8 cellular contexts compared by ENCODE assay signal in the genomic region with DNA sequence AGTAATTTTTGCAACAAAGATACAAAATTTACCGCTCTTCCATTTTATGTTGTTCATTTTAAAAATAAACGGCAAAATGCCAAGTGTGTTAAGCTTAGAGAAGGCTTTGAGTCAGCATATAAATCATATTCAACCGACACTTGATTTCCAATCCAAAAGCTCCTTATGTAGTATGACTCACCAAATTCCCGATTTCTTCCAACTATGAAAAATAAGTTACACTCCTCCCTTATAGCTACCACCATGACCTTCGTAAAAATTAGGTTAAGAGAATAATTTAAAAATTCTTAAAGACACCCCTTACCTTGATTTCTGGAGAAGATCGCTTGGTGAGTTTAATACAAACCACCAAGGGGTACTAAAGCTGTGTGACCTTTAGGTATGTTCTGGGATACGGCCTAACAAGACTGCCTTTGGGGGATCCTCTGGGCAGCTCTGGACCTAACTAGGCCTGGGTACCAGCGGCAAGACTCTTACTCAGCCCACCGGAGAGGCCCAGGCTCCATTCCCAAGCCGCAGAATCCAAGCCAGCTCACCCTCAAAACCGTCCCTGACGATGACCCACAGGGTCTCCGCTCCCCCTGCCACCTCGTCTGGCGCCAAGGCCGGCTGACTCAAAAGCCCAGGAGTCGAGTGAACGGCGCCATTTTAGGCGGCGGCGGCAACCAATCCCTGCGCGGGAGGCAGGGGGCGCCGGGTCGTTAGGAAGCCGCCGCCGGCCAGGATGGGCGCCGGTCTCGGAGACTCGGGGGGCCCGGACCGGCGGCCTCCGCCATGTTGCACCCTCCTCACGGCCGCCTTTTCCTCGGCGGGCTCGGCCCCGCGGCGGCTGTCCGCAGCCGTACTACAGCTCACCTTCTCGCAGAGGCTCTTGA. TPM values are rescaled to one million over a fixed set of nuclear protein-coding genes. Genes with fewer than 3 reads are reported as not detected.
DNase-seq lines count a peak whose midpoint lies in the region; ATAC-seq and TF ChIP-seq lines count a peak whose summit lies in the region.

No MANE protein-coding gene starts in this region.

- no peaks in the 10 kb centered on the region for H3K9me3 Mint-ChIP-seq in CD4-positive, alpha-beta memory T cell

- no peaks in the 10 kb centered on the region for H3K9me3 ChIP-seq in CD4-positive, alpha-beta memory T cell (ENCODE audit: control insufficient read depth in 1 of 2, low read length in 2 of 2)
- H3K9me3 ChIP-seq in RWPE2 (ENCODE audit: severe bottlenecking), result no peaks in the 10 kb centered on the region
- no peaks in the 10 kb centered on the region for H3K9me3 ChIP-seq in osteoblast (ENCODE audit: low read depth, low read length)
- H3K9me3 ChIP-seq in testis, result no peaks in the 10 kb centered on the region

- DNase-seq in CD4-positive, alpha-beta memory T cell, result peak; percentile 55 to 70 (median 67)
- DNase-seq in RWPE2 (ENCODE audit: low spot score) (peak; percentile 63), glomerular visceral epithelial cell (ENCODE audit: extremely low spot score) (peak; percentile 67), osteoblast (ENCODE audit: insufficient read length, low spot score, missing footprints) (peak; percentile 83), testis (peak; percentile 62)
- peak; percentile 72 for DNase-seq in activated naive CD4-positive, alpha-beta T cell treated with anti-CD3 and anti-CD28 coated beads, Interleukin-2, amount 50 U/mL, for 16 hours

- TF ChIP-seq POLR2A in testis (IDR thresholded peaks at IDR 0.05), result no peak

- peak overlapping the region; percentile 98 to 100 (median 99) for H3K27ac Mint-ChIP-seq in CD4-positive, alpha-beta memory T cell

- peaks cover 65% of the 10 kb centered on the region for H3K79me2 ChIP-seq in osteoblast (ENCODE audit: insufficient read depth, low read length)

- H3K4me1 ChIP-seq in CD4-positive, alpha-beta memory T cell (ENCODE audit: insufficient read depth, low read length), result peaks cover 58% of the 10 kb centered on the region
- H3K4me1 ChIP-seq in RWPE2 (ENCODE audit: insufficient read depth, poor library complexity, severe bottlenecking), result peaks cover 32% of the 10 kb centered on the region
- H3K4me1 ChIP-seq in osteoblast (ENCODE audit: insufficient read depth, low read length), result peaks cover 29% of the 10 kb centered on the region
- H3K4me1 ChIP-seq in testis, result peaks cover 19% of the 10 kb centered on the region

- peak overlapping the region; percentile 75 for H3K4me2 ChIP-seq in osteoblast (ENCODE audit: insufficient read depth, low read length)

- peak overlapping the region; percentile 77 to 99 (median 97) for H3K4me3 Mint-ChIP-seq in CD4-positive, alpha-beta memory T cell

- CTCF ChIA-PET in CD4-positive, alpha-beta memory T cell (lab: Charles Lee; ENCODE audit: partially characterized antibody), result interaction anchor here (0.9 to 3.6 kb wide), 10 partner anchors 11 to 423 kb away, joined by 3 to 20 read pairs (median 5); partner anchors contain the start of gene SEC24A

- POLR2A ChIA-PET in CD4-positive, alpha-beta memory T cell (lab: Charles Lee; ENCODE audit: partially characterized antibody), result interaction anchor here (0.7 to 7.9 kb wide), 36 partner anchors 10 to 1173 kb away, joined by 3 to 119 read pairs (median 7); partner anchors contain the start of genes C5orf24, CAMLG, CDKL3 and CDKN2AIPNL

- peak overlapping the region; percentile 87 for H3K4me3 ChIP-seq in CD4-positive, alpha-beta memory T cell (ENCODE audit: low read length in 2 of 2)
- H3K4me3 ChIP-seq in RWPE2 (ENCODE audit: severe bottlenecking) (peak overlapping the region; percentile 76), osteoblast (ENCODE audit: insufficient read depth, low read length) (peak overlapping the region; percentile 95), testis (peak overlapping the region; percentile 85 to 98)

- H3K36me3 Mint-ChIP-seq in CD4-positive, alpha-beta memory T cell, result peaks cover 13 to 38% of the 10 kb centered on the region in 2 donors

- no peaks in the 10 kb centered on the region for H3K27me3 ChIP-seq in CD4-positive, alpha-beta memory T cell (ENCODE audit: insufficient read depth, low read length)
- H3K27me3 ChIP-seq in RWPE2 (ENCODE audit: insufficient read depth, poor library complexity, severe bottlenecking) (no peaks in the 10 kb centered on the region), osteoblast (ENCODE audit: insufficient read depth, low read length) (no peaks in the 10 kb centered on the region), testis (no peaks in the 10 kb centered on the region)

- peak overlapping the region; percentile 100 for H3K27ac ChIP-seq in CD4-positive, alpha-beta memory T cell (ENCODE audit: low read depth, low read length)
- H3K27ac ChIP-seq in RWPE2 (ENCODE audit: poor library complexity, severe bottlenecking), result peak overlapping the region; percentile 92
- peak overlapping the region; percentile 99 for H3K27ac ChIP-seq in osteoblast (ENCODE audit: low read depth, low read length)
- peak overlapping the region; percentile 97 to 100 for H3K27ac ChIP-seq in testis

- peak; percentile 36 for TF ChIP-seq CTCF in RWPE2 (IDR thresholded peaks at IDR 0.05; ENCODE audit: poor library complexity, severe bottlenecking)
- no peak for TF ChIP-seq CTCF in osteoblast (IDR thresholded peaks at IDR 0.05; ENCODE audit: extremely low read depth, low read depth, low read length)
- no peak for TF ChIP-seq CTCF in testis (IDR thresholded peaks at IDR 0.05)

- H3K27me3 Mint-ChIP-seq in CD4-positive, alpha-beta memory T cell, result no peaks in the 10 kb centered on the region

- H3K4me1 Mint-ChIP-seq in CD4-positive, alpha-beta memory T cell, result peaks cover 45 to 73% (median 54%) of the 10 kb centered on the region in 4 donors

- WGBS in testis, 2 donors, result 0 to 1% methylated on average over 17 to 20 of the region's 49 CpGs

- H4K20me1 ChIP-seq in osteoblast (ENCODE audit: insufficient read depth, low read length), result peaks cover 49% of the 10 kb centered on the region

- no peaks in the 10 kb centered on the region for H3K36me3 ChIP-seq in CD4-positive, alpha-beta memory T cell (ENCODE audit: insufficient read depth, low read length)
- H3K36me3 ChIP-seq in RWPE2 (ENCODE audit: low read depth), result peaks cover 46% of the 10 kb centered on the region
- H3K36me3 ChIP-seq in osteoblast (ENCODE audit: insufficient read depth, low read length), result peaks cover 4% of the 10 kb centered on the region
- H3K36me3 ChIP-seq in testis (ENCODE audit: low read depth, missing control alignments), result no peaks in the 10 kb centered on the region

- intact Hi-C loops in CD4-positive, alpha-beta memory T cell (cut with micrococcal nuclease), result loop anchor here (5.0 kb wide), 1 partner anchor 407 kb away; the partner anchor contains the start of gene SAR1B
- intact Hi-C loops in testis (cut with DNase I; ENCODE audit: low total_unique reads), result no loop called here

- ATAC-seq in GM19397 (IDR thresholded peaks at IDR 0.05; ENCODE audit: unreplicated experiment) (peak; percentile 32), HG03521 (IDR thresholded peaks at IDR 0.05; ENCODE audit: unreplicated experiment) (peak; percentile 32), RWPE2 (ENCODE audit: low read depth) (peak; percentile 32)

- peak overlapping the region; percentile 71 for H2AFZ ChIP-seq in osteoblast (ENCODE audit: low read length)

RNA-seq across cellular contexts. Expression of gene PPP2CA, which starts 0.7 kb away (rescaled TPM):
- total RNA-seq in CD4-positive, alpha-beta memory T cell, result 100 to 1,000 TPM; 106 to 108 TPM
- polyA plus RNA-seq in CD4-positive, alpha-beta memory T cell, result 100 to 1,000 TPM; 209 to 258 TPM
- 44.2 and 55.4 TPM in 2 replicates for total RNA-seq in osteoblast
- total RNA-seq in testis, result 100 to 1,000 TPM; 125 to 214 TPM
- 105 TPM for polyA plus RNA-seq in testis (ENCODE audit: insufficient read depth, low read depth, low replicate concordance)

RNA-seq across cellular contexts. Expression of gene SKP1, which starts 48.4 kb away (rescaled TPM):
- total RNA-seq in CD4-positive, alpha-beta memory T cell, result 100 to 1,000 TPM; 234 to 246 TPM
- 1,000 to 10,000 TPM; 1,076 to 1,639 TPM for polyA plus RNA-seq in CD4-positive, alpha-beta memory T cell
- total RNA-seq in osteoblast, result 123 and 145 TPM in 2 replicates
- total RNA-seq in testis, result 100 to 1,000 TPM; 336 to 459 TPM
- 919 TPM for polyA plus RNA-seq in testis (ENCODE audit: insufficient read depth, low read depth, low replicate concordance)

Comparison
In these comparisons a context has a peak if more than half of its experiments do, and no peak if none do; other contexts are left out.
1. Peak in every context shown above with its lines: DNase-seq, ATAC-seq, H3K4me3 ChIP-seq and H3K27ac ChIP-seq.